Comparison of ENCODE assay signal across 14 cellular contexts in the genomic region with DNA sequence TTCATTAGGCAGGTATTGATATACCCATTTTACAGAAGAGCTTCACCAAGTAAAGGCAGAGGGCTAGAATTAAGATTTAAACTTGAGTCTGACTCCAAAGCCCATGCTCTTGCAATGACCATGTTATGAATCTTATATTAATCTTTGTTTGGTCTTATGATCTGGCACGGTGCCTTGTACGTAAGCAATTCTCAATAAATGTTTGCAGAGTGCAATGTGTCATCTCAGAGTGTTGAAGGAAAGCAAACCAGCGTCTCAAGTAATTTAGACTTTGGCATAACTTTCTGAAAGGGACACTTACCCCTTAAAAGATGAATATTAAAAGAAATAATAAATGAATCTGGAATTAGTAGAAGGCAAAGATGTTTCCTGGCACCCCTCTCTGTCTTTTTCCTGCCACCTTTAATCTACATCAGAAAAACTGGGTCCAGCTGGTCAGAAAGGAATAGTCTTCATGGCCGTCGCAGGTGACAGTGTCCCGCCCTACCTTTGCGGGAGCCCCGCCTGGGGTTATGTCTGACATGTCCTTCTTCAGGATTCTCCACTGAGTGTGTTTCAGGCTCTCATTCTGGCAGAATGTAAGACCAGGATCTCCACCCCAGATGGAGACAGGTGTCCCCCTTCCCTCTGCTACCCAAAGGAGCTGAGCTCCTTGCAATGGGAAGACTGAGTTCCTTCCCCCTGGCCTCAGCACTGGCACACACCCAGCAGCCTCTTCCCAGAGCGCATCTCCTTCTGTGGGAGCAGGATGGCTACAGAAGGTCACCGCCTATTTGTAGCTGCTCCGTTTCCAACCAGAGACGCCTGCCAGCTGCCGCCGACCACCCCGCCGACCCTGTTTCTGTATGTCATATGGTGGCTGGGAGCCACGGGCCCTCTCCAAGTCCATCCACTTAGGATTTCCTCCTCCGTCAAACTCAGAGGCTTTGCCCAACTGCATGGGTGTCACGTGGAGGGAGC.
DNase-seq lines count a peak whose midpoint lies in the region; ATAC-seq, FAIRE-seq and TF ChIP-seq lines count a peak whose summit lies in the region.
"Had no signal": no experiment of that assay in that cellular context is flagged by ENCODE, and none has a peak within 500 bp of the region (broad histone marks: within the 10 kb centered on the region; RNA-seq: fewer than 3 reads in every experiment).

No MANE protein-coding gene starts in this region.

- H3K23ac ChIP-seq in H1 (ENCODE audit: insufficient read length) = no peak overlapping the region

- H3K27me3 ChIP-seq in PC-9 (ENCODE audit: insufficient read depth, low read depth) (no peaks in the 10 kb centered on the region), H1 (replicated peaks in 1 of 4; ENCODE audit: control insufficient read depth in 3 of 4, extremely low read depth in 1 of 4, insufficient read depth in 3 of 4, low read length in 3 of 4) (no peaks in the 10 kb centered on the region), testis (no peaks in the 10 kb centered on the region)

- H2AFZ ChIP-seq in PC-9 (no peak overlapping the region), H1 (ENCODE audit: low read length) (no peak overlapping the region)

- H3K27ac ChIP-seq in PC-9 (peak overlapping the region; percentile 51; the same call in 1 of the 2 replicates), H1 (ENCODE audit: low read depth, low read length) (no peak overlapping the region), testis (no peak overlapping the region)

- 0 out of 2 replicates have a peak overlapping the region, but pooled peaks have one; percentile 85 for H2BK5ac ChIP-seq in H1 (ENCODE audit: low read depth, low read length)

- peak overlapping the region; percentile 73; the same call in 1 of the 2 replicates for H2BK20ac ChIP-seq in H1 (ENCODE audit: low read length)

- no peak overlapping the region for H3K9ac ChIP-seq in H1 (replicated peaks in 1 of 4; ENCODE audit: extremely low read depth in 1 of 4, low read depth in 3 of 4, low read length in 3 of 4)

- no peak overlapping the region for H4K5ac ChIP-seq in H1 (ENCODE audit: insufficient read length, low read depth, low read length)

- no peak overlapping the region for H2BK15ac ChIP-seq in H1 (ENCODE audit: low read length)

- CTCF ChIA-PET in PC-9 (lab: Charles Lee) = no interaction called here
- CTCF ChIA-PET in H1 (lab: Charles Lee; ENCODE audit: partially characterized antibody) = interaction anchor here (0.9 to 1.5 kb wide), 2 partner anchors 13 to 16 kb away, joined by 3 read pairs; no protein-coding TSS in a partner anchor

- peak overlapping the region; percentile 31 for H4K91ac ChIP-seq in H1 (replicated peaks; ENCODE audit: insufficient read length, low read length)

- H3K9me2 ChIP-seq in PC-9 (ENCODE audit: insufficient read depth) = no peaks in the 10 kb centered on the region

- H3F3A ChIP-seq in PC-9 (ENCODE audit: insufficient read depth, low read depth) = no peaks in the 10 kb centered on the region

- H3K18ac ChIP-seq in H1 (ENCODE audit: extremely low read depth, low read length) = no peak overlapping the region

- no peak overlapping the region for H2BK120ac ChIP-seq in H1 (replicated peaks; ENCODE audit: low read depth, low read length)

- no peak for TF ChIP-seq RAD21 in H1 (IDR thresholded peaks at IDR 0.05 in 1 of 2, conservative IDR thresholded peaks at IDR 0.05 in 1 of 2; ENCODE audit: low read depth in 2 of 2, low read length in 2 of 2)

- H3K4ac ChIP-seq in H1 (replicated peaks; ENCODE audit: insufficient read length, low read depth, low read length) = no peak overlapping the region

- H3K79me2 ChIP-seq in PC-9 (ENCODE audit: low read depth) = no peaks in the 10 kb centered on the region
- no peaks in the 10 kb centered on the region for H3K79me2 ChIP-seq in H1 (ENCODE audit: control insufficient read depth in 1 of 2, insufficient read depth in 2 of 2, low read length in 2 of 2)

- no TSS peak for BruUV-seq in PC-9 (replicated peaks; lab: Mats Ljungman, UMichigan)

- FAIRE-seq in H1 (lab: Jason Lieb, UNC) = no peak
- FAIRE-seq: colon, islet of Langerhans had no signal

- H3K79me1 ChIP-seq in H1 (ENCODE audit: low read depth, low read length) = no peaks in the 10 kb centered on the region

- H3K56ac ChIP-seq in H1 (replicated peaks; ENCODE audit: insufficient read length, low read depth, low read length) = no peak overlapping the region

- peak in 1 of 2 experiments; percentile 52 for DNase-seq in PC-9
- no peak for DNase-seq in H1 (ENCODE audit: low read depth in 1 of 2, low spot score in 2 of 2)
- DNase-seq in left colon = peak in 1 of 2 donors; percentile 11
- peak; percentile 45 for DNase-seq in testis
- no peak for DNase-seq in hypothalamus (lab: John Stamatoyannopoulos, UW)
- DNase-seq: CD8-positive, alpha-beta T cell; MV-4-11; naive B cell; NCI-H2171 had no signal

- no peak overlapping the region for H2AK5ac ChIP-seq in H1 (ENCODE audit: low read depth, low read length)

- no peak for TF ChIP-seq EP300 in H1 (IDR thresholded peaks at IDR 0.05; ENCODE audit: borderline replicate concordance in 1 of 2, low read depth in 2 of 2, low read length in 2 of 2)

- peak; percentile 28 for ATAC-seq in left colon
- no peak for ATAC-seq in HG03457 (IDR thresholded peaks at IDR 0.05; ENCODE audit: unreplicated experiment)
- no peak for ATAC-seq in GM21447 (IDR thresholded peaks at IDR 0.05; ENCODE audit: unreplicated experiment)
- ATAC-seq: activated naive CD4-positive, alpha-beta T cell treated with anti-CD3 and anti-CD28 coated beads, Interleukin-2, amount 50 U/mL, for 72 hours; CD8-positive, alpha-beta T cell had no signal

- H3K4me2 ChIP-seq in PC-9 (no peak overlapping the region), H1 (ENCODE audit: insufficient read depth in 1 of 2, low read depth in 2 of 2, low read length in 2 of 2) (no peak overlapping the region)

- H4K8ac ChIP-seq in H1 (ENCODE audit: extremely low read depth, insufficient read depth, low read length) = no peak overlapping the region

- no peaks in the 10 kb centered on the region for H3K36me3 ChIP-seq in PC-9 (ENCODE audit: low read depth)
- no peaks in the 10 kb centered on the region for H3K36me3 ChIP-seq in H1 (ENCODE audit: control insufficient read depth in 2 of 4, insufficient read depth in 4 of 4, low read length in 3 of 4)
- no peaks in the 10 kb centered on the region for H3K36me3 ChIP-seq in testis (ENCODE audit: low read depth, missing control alignments)

- TF ChIP-seq CTCF in PC-9 (conservative IDR thresholded peaks at IDR 0.05) (no peak), H1 (IDR thresholded peaks at IDR 0.05; ENCODE audit: control extremely low read depth in 1 of 3, insufficient read depth in 1 of 3, low read depth in 1 of 3, low read length in 3 of 3) (no peak), testis (IDR thresholded peaks at IDR 0.05) (no peak)

- peaks cover 12% of the 10 kb centered on the region for H3K4me1 ChIP-seq in PC-9 (replicated peaks; ENCODE audit: insufficient read depth)
- peaks cover 0 to 9% (median 6%) of the 10 kb centered on the region in 4 experiments; a peak in 5 of 7 replicates for H3K4me1 ChIP-seq in H1 (replicated peaks in 1 of 4; ENCODE audit: control insufficient read depth in 3 of 4, insufficient read depth in 4 of 4, low read length in 3 of 4)
- H3K4me1 ChIP-seq in testis = peaks cover 23% of the 10 kb centered on the region

- POLR2A ChIA-PET in PC-9 (lab: Charles Lee; ENCODE audit: unreplicated experiment) (interaction anchor here (0.6 kb wide), 1 partner anchor 121 kb away, joined by 3 read pairs; no protein-coding TSS in a partner anchor), H1 (lab: Charles Lee; ENCODE audit: partially characterized antibody) (no interaction called here)

- no peak overlapping the region for H3K14ac ChIP-seq in H1 (ENCODE audit: insufficient read length)

- H3K9me3 ChIP-seq in PC-9 (ENCODE audit: insufficient read depth, low read depth) = no peaks in the 10 kb centered on the region
- no peaks in the 10 kb centered on the region for H3K9me3 ChIP-seq in H1 (ENCODE audit: insufficient read depth in 2 of 2, low read depth in 1 of 2, low read length in 1 of 2)
- no peaks in the 10 kb centered on the region for H3K9me3 ChIP-seq in testis

- intact Hi-C loops in PC-9 (cut with micrococcal nuclease; ENCODE audit: unreplicated experiment) (loop anchor here (1.0 to 5.0 kb wide), 2 partner anchors 44 to 374 kb away; no protein-coding TSS in a partner anchor), left colon (cut with DNase I, micrococcal nuclease) (no loop called here), testis (cut with DNase I; ENCODE audit: low total_unique reads) (no loop called here)

- H4K20me1 ChIP-seq in PC-9 (ENCODE audit: insufficient read depth) (no peaks in the 10 kb centered on the region), H1 (replicated peaks in 1 of 2; ENCODE audit: control insufficient read depth in 1 of 2, insufficient read depth in 2 of 2, low read length in 2 of 2) (no peaks in the 10 kb centered on the region)

- H2BK12ac ChIP-seq in H1 (ENCODE audit: low read depth, low read length) = peak overlapping the region; percentile 99; the same call in 1 of the 2 replicates

- H3K4me3 ChIP-seq in PC-9 (no peak overlapping the region), H1 (ENCODE audit: extremely low read depth in 1 of 4, insufficient read depth in 2 of 4, low read depth in 3 of 4, low read length in 4 of 4) (no peak overlapping the region), testis (no peak overlapping the region)

- no peaks in the 10 kb centered on the region for H3K23me2 ChIP-seq in H1 (ENCODE audit: low read depth, low read length)

- 82% methylated on average over 19 of the region's 19 CpGs; no CpG with 5 or more reads in 1 of the 2 experiments for WGBS in H1 (ENCODE audit: extremely low coverage in 1 of 2, insufficient coverage in 1 of 2, insufficient read length in 1 of 2, insufficient replicate concordance in 2 of 2, low coverage in 1 of 2, low lambda C conversion rate in 2 of 2, missing lambda C conversion rate in 1 of 2), 2 experiments
- 50 to 74% methylated on average over 19 of the region's 19 CpGs for WGBS in testis, 2 donors

- TF ChIP-seq POLR2A in H1 (IDR thresholded peaks at IDR 0.05; ENCODE audit: control extremely low read depth in 1 of 2, low read depth in 2 of 2, low read length in 2 of 2) (no peak), testis (IDR thresholded peaks at IDR 0.05) (no peak)

TF ChIP-seq in H1, 55 proteins besides CTCF, POLR2A, EP300 and RAD21:
- TF ChIP-seq TEAD4 (IDR thresholded peaks at IDR 0.05; ENCODE audit: low read depth, low read length) (no peak), TAF1 (IDR thresholded peaks at IDR 0.05; ENCODE audit: low read depth, low read length) (no peak), PHF8 (conservative IDR thresholded peaks at IDR 0.05; ENCODE audit: low read depth, low read length) (no peak), NANOG (IDR thresholded peaks at IDR 0.05; ENCODE audit: insufficient read depth, low read depth, low read length, poor library complexity, severe bottlenecking) (no peak), SP4 (IDR thresholded peaks at IDR 0.05; ENCODE audit: low read length) (no peak), CBX5 (IDR thresholded peaks at IDR 0.05; ENCODE audit: low read depth, low read length) (no peak), FOSL1 (IDR thresholded peaks at IDR 0.05; ENCODE audit: insufficient read depth, low read depth, low read length) (no peak), CBX8 (IDR thresholded peaks at IDR 0.05; ENCODE audit: borderline replicate concordance, low read depth, low read length) (no peak), CREB1 (IDR thresholded peaks at IDR 0.05) (no peak)
TF ChIP-seq in H1: peak in this region for 0.
